ENCODE assay signal across 7 cellular contexts in genomic region chr1:221965906-221966305, GRCh38.
DNase-seq lines count a peak whose midpoint lies in the region; ATAC-seq, FAIRE-seq and TF ChIP-seq lines count a peak whose summit lies in the region.
"Not testable (repeated sequence)": the region's sequence is repeated elsewhere in the genome, so short reads cannot be mapped to it uniquely, and the experiment has no call there.

No MANE protein-coding gene starts in this region.

- H3K27ac ChIP-seq in A549, result peak overlapping the region; percentile 68 to 80
- H3K27ac ChIP-seq in HUES6 (ENCODE audit: low read depth, low read length); endodermal cell (ENCODE audit: low read depth, low read length): not testable (repeated sequence)
- H3K27ac ChIP-seq in PC-9, result peak overlapping the region; percentile 96
- H3K27ac ChIP-seq in lower lobe of right lung, result peak overlapping the region; percentile 1

- H3K79me2 ChIP-seq in PC-9 (ENCODE audit: low read depth), result peaks cover 73% of the 10 kb centered on the region

- TF ChIP-seq RAD21 in A549 (conservative IDR thresholded peaks at IDR 0.05 in 1 of 2, IDR thresholded peaks at IDR 0.05 in 1 of 2), result not testable (repeated sequence)

- not testable (repeated sequence) for H3K27me3 Mint-ChIP-seq in endodermal cell (ENCODE audit: insufficient read depth)

- intact Hi-C loops in PC-9 (cut with micrococcal nuclease; ENCODE audit: unreplicated experiment), result loop anchor here (5.0 kb wide), 1 partner anchor 491 kb away; no protein-coding TSS in a partner anchor
- intact Hi-C loops in lower lobe of right lung (cut with DNase I), result not testable (repeated sequence)

- TF ChIP-seq EP300 in A549 (IDR thresholded peaks at IDR 0.05), result not testable (repeated sequence)

- not testable (repeated sequence) for TF ChIP-seq CTCF in A549 (IDR thresholded peaks at IDR 0.05); PC-9 (conservative IDR thresholded peaks at IDR 0.05); endodermal cell (conservative IDR thresholded peaks at IDR 0.05); lower lobe of right lung (IDR thresholded peaks at IDR 0.05)

- H3F3A ChIP-seq in PC-9 (ENCODE audit: insufficient read depth, low read depth), result peaks cover 47% of the 10 kb centered on the region

- H3K4me2 ChIP-seq in A549 (peak overlapping the region; percentile 54), PC-9 (peak overlapping the region; percentile 78)

- DNase-seq in A549 (ENCODE audit: low read depth in 1 of 2, low spot score in 1 of 2); lower lobe of right lung: not testable (repeated sequence)
- peak; percentile 17 to 78 for DNase-seq in PC-9
- peak; percentile 86 for DNase-seq in endodermal cell
- peak; percentile 56 for DNase-seq in islet precursor cell

- peak overlapping the region; percentile 98 for H3K27ac Mint-ChIP-seq in endodermal cell

- not testable (repeated sequence) for H3K9me2 ChIP-seq in PC-9 (ENCODE audit: insufficient read depth)

- FAIRE-seq in A549 (lab: Jason Lieb, UNC), result not testable (repeated sequence)

- H3K9ac ChIP-seq in ES-I3 (ENCODE audit: low read depth, low read length) (peak overlapping the region; percentile 63), HUES6 (ENCODE audit: low read length) (peak overlapping the region; percentile 91), endodermal cell (ENCODE audit: extremely low read depth, low read length, poor library complexity, severe bottlenecking) (peak overlapping the region; percentile 50)

- CTCF ChIA-PET in A549 (lab: Yijun Ruan, JAX); PC-9 (lab: Charles Lee): not testable (repeated sequence)

- H3K27me3 ChIP-seq in HUES6 (ENCODE audit: control insufficient read depth, insufficient read depth, low read length); PC-9 (ENCODE audit: insufficient read depth, low read depth); endodermal cell (ENCODE audit: control insufficient read depth, insufficient read depth, low read length, poor library complexity, severe bottlenecking); lower lobe of right lung (ENCODE audit: low read depth): not testable (repeated sequence)

- not testable (repeated sequence) for H4K20me1 ChIP-seq in PC-9 (ENCODE audit: insufficient read depth)

- BruUV-seq in PC-9 (replicated peaks; lab: Mats Ljungman, UMichigan), result not testable (repeated sequence)

- not testable (repeated sequence) for H3K9me3 ChIP-seq in A549; ES-I3 (ENCODE audit: control insufficient read depth, insufficient read depth, low read length); HUES6 (ENCODE audit: control insufficient read depth, insufficient read depth, low read depth, low read length); PC-9 (ENCODE audit: insufficient read depth, low read depth); lower lobe of right lung
- peaks cover 18% of the 10 kb centered on the region for H3K9me3 ChIP-seq in endodermal cell (ENCODE audit: control insufficient read depth, low read length)

- ATAC-seq in A549, lower lobe of right lung: not testable (repeated sequence)

- peaks cover 41% of the 10 kb centered on the region for H3K4me1 ChIP-seq in A549
- H3K4me1 ChIP-seq in ES-I3 (ENCODE audit: insufficient read depth, low read length), result peaks cover 37% of the 10 kb centered on the region
- H3K4me1 ChIP-seq in HUES6 (ENCODE audit: control insufficient read depth, insufficient read depth, low read length), result peaks cover 26% of the 10 kb centered on the region
- peaks cover 62% of the 10 kb centered on the region for H3K4me1 ChIP-seq in PC-9 (replicated peaks; ENCODE audit: insufficient read depth)
- H3K4me1 ChIP-seq in endodermal cell (ENCODE audit: control insufficient read depth, insufficient read depth, low read length), result not testable (repeated sequence)
- peaks cover 21% of the 10 kb centered on the region for H3K4me1 ChIP-seq in lower lobe of right lung

- H3K36me3 ChIP-seq in ES-I3 (ENCODE audit: insufficient read depth, low read length), result peaks cover 12% of the 10 kb centered on the region; the same call in 1 of the 2 replicates
- H3K36me3 ChIP-seq in HUES6 (ENCODE audit: control insufficient read depth, insufficient read depth, low read length), result peaks cover 24% of the 10 kb centered on the region; the same call in 1 of the 2 replicates
- H3K36me3 ChIP-seq in PC-9 (ENCODE audit: low read depth); endodermal cell (ENCODE audit: control insufficient read depth, insufficient read depth, low read length); lower lobe of right lung: not testable (repeated sequence)

- not testable (repeated sequence) for H2AFZ ChIP-seq in PC-9

- not testable (repeated sequence) for H3K4me3 ChIP-seq in A549, lower lobe of right lung
- H3K4me3 ChIP-seq in HUES6 (ENCODE audit: low read depth, low read length) (peak overlapping the region; percentile 64), PC-9 (peak overlapping the region; percentile 84; the same call in 1 of the 2 replicates), endodermal cell (ENCODE audit: low read length) (peak overlapping the region; percentile 79)

- not testable (repeated sequence) for H3K4me3 Mint-ChIP-seq in endodermal cell

- TF ChIP-seq POLR2A in A549 (IDR thresholded peaks at IDR 0.05; ENCODE audit: low read length), result not testable (repeated sequence)

- H3K4me1 Mint-ChIP-seq in endodermal cell, result peaks cover 38% of the 10 kb centered on the region

- peaks cover 14% of the 10 kb centered on the region for H3K9me3 Mint-ChIP-seq in endodermal cell

- peaks cover 20% of the 10 kb centered on the region for H3K36me3 Mint-ChIP-seq in endodermal cell (ENCODE audit: low read depth)

- WGBS in A549 (ENCODE audit: missing lambda C conversion rate), result 54% methylated on average over 5 of the region's 6 CpGs
- WGBS in endodermal cell (ENCODE audit: insufficient coverage in 1 of 2, insufficient read length in 1 of 2), 2 experiments, result 55 to 93% methylated on average over 2 to 6 of the region's 6 CpGs

- POLR2A ChIA-PET in A549 (lab: Yijun Ruan, JAX); PC-9 (lab: Charles Lee; ENCODE audit: unreplicated experiment): not testable (repeated sequence)
